8 cellular contexts compared by ENCODE assay signal in genomic region chr3:138609898-138610266, GRCh38. TPM values are rescaled to one million over a fixed set of nuclear protein-coding genes. Genes with fewer than 3 reads are reported as not detected.
A peak's percentile ranks its signal among the peaks of the same experiment; 100 is the strongest.
DNase-seq lines count a peak whose midpoint lies in the region; ATAC-seq and TF ChIP-seq lines count a peak whose summit lies in the region.

No MANE protein-coding gene starts in this region.

- H3F3A ChIP-seq in neural progenitor cell (ENCODE audit: low read depth) = peaks cover 11% of the 10 kb centered on the region

- H3K79me2 ChIP-seq in neural progenitor cell (ENCODE audit: low read depth) = no peaks in the 10 kb centered on the region

- H3K27me3 ChIP-seq in BLaER1 = no peaks in the 10 kb centered on the region
- peaks cover 9% of the 10 kb centered on the region for H3K27me3 ChIP-seq in neural progenitor cell

- H3K27me3 Mint-ChIP-seq in IgD-negative memory B cell (no peaks in the 10 kb centered on the region), neural progenitor cell (ENCODE audit: insufficient read depth, low read depth) (peaks cover 8% of the 10 kb centered on the region)

- H3K9me3 ChIP-seq in BLaER1 (no peaks in the 10 kb centered on the region), neural progenitor cell (ENCODE audit: low read depth) (no peaks in the 10 kb centered on the region)

- H3K9me3 Mint-ChIP-seq in IgD-negative memory B cell (no peaks in the 10 kb centered on the region), neural progenitor cell (no peaks in the 10 kb centered on the region)

- H3K36me3 ChIP-seq in BLaER1 (peaks cover 33% of the 10 kb centered on the region), neural progenitor cell (no peaks in the 10 kb centered on the region)

- H3K4me3 Mint-ChIP-seq in IgD-negative memory B cell = peak overlapping the region; percentile 81 to 97 (median 92)
- H3K4me3 Mint-ChIP-seq in neural progenitor cell = peak overlapping the region; percentile 81

- H3K36me3 Mint-ChIP-seq in IgD-negative memory B cell (no peaks in the 10 kb centered on the region), neural progenitor cell (no peaks in the 10 kb centered on the region)

- H3K4me2 ChIP-seq in BLaER1 (peak overlapping the region; percentile 70), neural progenitor cell (peak overlapping the region; percentile 94)

- H3K9ac ChIP-seq in BLaER1 (peak overlapping the region; percentile 93), neural progenitor cell (no peak overlapping the region)

- ATAC-seq in GM21619 (IDR thresholded peaks at IDR 0.05; ENCODE audit: unreplicated experiment) = no peak
- no peak for ATAC-seq in HG03378 (IDR thresholded peaks at IDR 0.05; ENCODE audit: unreplicated experiment)

- H3K27ac Mint-ChIP-seq in IgD-negative memory B cell (peak overlapping the region; percentile 85 to 99 (median 94)), neural progenitor cell (no peak overlapping the region)

- TF ChIP-seq CTCF in neural progenitor cell (IDR thresholded peaks at IDR 0.05) = no peak

- H3K4me1 Mint-ChIP-seq in IgD-negative memory B cell (peaks cover 12 to 23% (median 13%) of the 10 kb centered on the region in 3 donors), neural progenitor cell (peaks cover 13% of the 10 kb centered on the region)

- peaks cover 4% of the 10 kb centered on the region; the same call in 1 of the 2 replicates for H4K20me1 ChIP-seq in BLaER1
- H4K20me1 ChIP-seq in neural progenitor cell (ENCODE audit: low read depth) = no peaks in the 10 kb centered on the region

- H3K4me1 ChIP-seq in BLaER1 = peaks cover 26% of the 10 kb centered on the region
- H3K4me1 ChIP-seq in neural progenitor cell = peaks cover 5% of the 10 kb centered on the region

- DNase-seq in cerebellar cortex (ENCODE audit: low spot score) (peak; percentile 11), neural progenitor cell (ENCODE audit: low spot score) (no peak), NCI-H2107 treated with DMSO at 0.1 percent for 48 hours (lab: John Stamatoyannopoulos, UW; ENCODE audit: unreplicated experiment) (no peak), dermis blood vessel endothelial cell (no peak)

- H3K27ac ChIP-seq in BLaER1 = peak overlapping the region; percentile 94
- H3K27ac ChIP-seq in neural progenitor cell = no peak overlapping the region

- H3K4me3 ChIP-seq in BLaER1 (peak overlapping the region; percentile 77), neural progenitor cell (peak overlapping the region; percentile 62)

- H2AFZ ChIP-seq in neural progenitor cell (replicated peaks) = peak overlapping the region; percentile 85

RNA-seq across cellular contexts. Expression of gene FAIM, which starts 1.3 kb away (rescaled TPM):
- polyA plus RNA-seq in IgD-negative memory B cell = 14.3 TPM
- total RNA-seq in neural progenitor cell (ENCODE audit: low replicate concordance) = 9.8 and 13.2 TPM in 2 replicates
- total RNA-seq in dermis blood vessel endothelial cell = 5.6 and 12.1 TPM in 2 replicates

RNA-seq across cellular contexts. Expression of gene CEP70, which starts 15.8 kb away (rescaled TPM):
- 6.1 TPM for polyA plus RNA-seq in IgD-negative memory B cell
- total RNA-seq in neural progenitor cell (ENCODE audit: low replicate concordance) (59.8 and 101 TPM in 2 replicates), dermis blood vessel endothelial cell (16.9 and 18.0 TPM in 2 replicates)
